ENCODE assay signal across 17 cellular contexts in the genomic region with DNA sequence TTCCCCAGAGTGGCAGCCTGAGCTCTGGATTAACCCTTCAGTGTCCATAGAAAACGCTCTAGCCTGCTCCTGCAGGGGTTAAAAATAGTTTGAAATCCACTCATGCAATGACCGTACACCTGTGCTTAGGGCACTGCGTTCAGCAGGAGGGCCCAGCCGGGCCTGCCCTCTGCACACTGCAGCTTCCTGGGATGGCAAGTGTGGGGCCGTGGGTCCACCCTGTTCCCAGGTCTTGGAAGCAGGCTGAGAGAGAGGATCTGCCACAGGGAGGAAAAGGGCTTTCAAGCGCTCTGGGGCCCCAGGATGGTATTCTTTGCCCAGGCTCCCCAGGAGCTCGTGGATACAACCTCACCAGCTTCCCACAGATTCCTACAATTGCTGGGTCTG. TPM values are rescaled to one million over a fixed set of nuclear protein-coding genes. Genes with fewer than 3 reads are reported as not detected.
DNase-seq lines count a peak whose midpoint lies in the region; ATAC-seq, FAIRE-seq and TF ChIP-seq lines count a peak whose summit lies in the region.
"Had no signal": no experiment of that assay in that cellular context is flagged by ENCODE, and none has a peak within 500 bp of the region (broad histone marks: within the 10 kb centered on the region; RNA-seq: fewer than 3 reads in every experiment).

No MANE protein-coding gene starts in this region.

- H3K27ac Mint-ChIP-seq in activated T-cell treated with anti-CD3 and anti-CD28 coated beads, Interleukin-2, amount 50 U/mL, for 24 hours, result peak overlapping the region; percentile 63
- H3K27ac Mint-ChIP-seq in chondrocyte (ENCODE audit: unreplicated experiment), result no peak overlapping the region

- H3K9ac ChIP-seq in H1 (replicated peaks in 1 of 4; ENCODE audit: extremely low read depth in 1 of 4, low read depth in 3 of 4, low read length in 3 of 4), result no peak overlapping the region

- H4K91ac ChIP-seq in H1 (replicated peaks; ENCODE audit: insufficient read length, low read length), result peak overlapping the region; percentile 44

- no peak overlapping the region for H2BK20ac ChIP-seq in H1 (ENCODE audit: low read length)

- WGBS in H1 (ENCODE audit: extremely low coverage in 1 of 2, insufficient coverage in 1 of 2, insufficient read length in 1 of 2, insufficient replicate concordance in 2 of 2, low coverage in 1 of 2, low lambda C conversion rate in 2 of 2, missing lambda C conversion rate in 1 of 2), 2 experiments, result 90% methylated on average over 7 of the region's 7 CpGs; no CpG with 5 or more reads in 1 of the 2 experiments
- WGBS in stomach, 5 donors, result 61 to 80% (median 72%) methylated on average over 3 to 7 of the region's 7 CpGs

- peaks cover 33% of the 10 kb centered on the region for H3K4me1 Mint-ChIP-seq in activated T-cell treated with anti-CD3 and anti-CD28 coated beads, Interleukin-2, amount 50 U/mL, for 24 hours (ENCODE audit: low read depth)
- peaks cover 16% of the 10 kb centered on the region for H3K4me1 Mint-ChIP-seq in chondrocyte (ENCODE audit: low read depth)

- H3K56ac ChIP-seq in H1 (replicated peaks; ENCODE audit: insufficient read length, low read depth, low read length), result no peak overlapping the region

- ATAC-seq in HG03378 (IDR thresholded peaks at IDR 0.05; ENCODE audit: unreplicated experiment) (peak; percentile 8), GM21529 (IDR thresholded peaks at IDR 0.05; ENCODE audit: unreplicated experiment) (no peak)
- ATAC-seq: HCT116 had no signal

- TF ChIP-seq POLR2A in H1 (IDR thresholded peaks at IDR 0.05; ENCODE audit: control extremely low read depth in 1 of 2, low read depth in 2 of 2, low read length in 2 of 2) (no peak), stomach (IDR thresholded peaks at IDR 0.05) (no peak)

- 0 out of 2 replicates have a peak overlapping the region, but pooled peaks have one; percentile 36 for H2BK15ac ChIP-seq in H1 (ENCODE audit: low read length)

- H3K14ac ChIP-seq in H1 (ENCODE audit: insufficient read length), result no peak overlapping the region

- H2BK12ac ChIP-seq in H1 (ENCODE audit: low read depth, low read length), result 0 out of 2 replicates have a peak overlapping the region, but pooled peaks have one; percentile 18

- peaks cover 6% of the 10 kb centered on the region for H3K9me3 Mint-ChIP-seq in activated T-cell treated with anti-CD3 and anti-CD28 coated beads, Interleukin-2, amount 50 U/mL, for 24 hours
- peaks cover 2% of the 10 kb centered on the region for H3K9me3 Mint-ChIP-seq in chondrocyte (ENCODE audit: low read depth)
- H3K9me3 Mint-ChIP-seq: activated T-cell treated with anti-CD3 and anti-CD28 coated beads, Interleukin-2, amount 50 U/mL, for 4 hours had no signal

- no peak overlapping the region for H3K4ac ChIP-seq in H1 (replicated peaks; ENCODE audit: insufficient read length, low read depth, low read length)

- DNase-seq in activated T-cell treated with anti-CD3 and anti-CD28 coated beads, Interleukin-2, amount 50 U/mL, for 24 hours, result no peak
- DNase-seq in activated T-cell treated with anti-CD3 and anti-CD28 coated beads, Interleukin-2, amount 50 U/mL, for 48 hours, result no peak
- no peak for DNase-seq in H1 (ENCODE audit: low read depth in 1 of 2, low spot score in 2 of 2)
- no peak for DNase-seq in stomach
- no peak for DNase-seq in HCEC 1CT
- DNase-seq in chondrocyte (ENCODE audit: low spot score), result no peak
- DNase-seq: ACHN, brain microvascular endothelial cell, DMS 273 treated with DMSO at 0.1 percent for 48 hours, NCI-H187 treated with DMSO at 0.1 percent for 48 hours, NCI-H82 had no signal

- CTCF ChIA-PET in H1 (lab: Charles Lee; ENCODE audit: partially characterized antibody), result no interaction called here

- H2BK5ac ChIP-seq in H1 (ENCODE audit: low read depth, low read length), result no peak overlapping the region

- H3K27me3 ChIP-seq in H1 (replicated peaks in 1 of 4; ENCODE audit: control insufficient read depth in 3 of 4, extremely low read depth in 1 of 4, insufficient read depth in 3 of 4, low read length in 3 of 4), result no peaks in the 10 kb centered on the region
- H3K27me3 ChIP-seq in stomach, result peaks cover 0 to 23% (median 4%) of the 10 kb centered on the region in 3 donors
- H3K27me3 ChIP-seq: brain microvascular endothelial cell had no signal

- FAIRE-seq in H1 (lab: Jason Lieb, UNC), result no peak

- no peaks in the 10 kb centered on the region for H3K36me3 Mint-ChIP-seq in activated T-cell treated with anti-CD3 and anti-CD28 coated beads, Interleukin-2, amount 50 U/mL, for 24 hours (ENCODE audit: low read depth)
- no peaks in the 10 kb centered on the region for H3K36me3 Mint-ChIP-seq in chondrocyte (ENCODE audit: low read depth)

- H3K27me3 Mint-ChIP-seq in activated T-cell treated with anti-CD3 and anti-CD28 coated beads, Interleukin-2, amount 50 U/mL, for 24 hours, result no peaks in the 10 kb centered on the region
- no peaks in the 10 kb centered on the region for H3K27me3 Mint-ChIP-seq in chondrocyte (ENCODE audit: low read depth)

- H4K20me1 ChIP-seq in H1 (replicated peaks in 1 of 2; ENCODE audit: control insufficient read depth in 1 of 2, insufficient read depth in 2 of 2, low read length in 2 of 2), result no peaks in the 10 kb centered on the region

- no peak for TF ChIP-seq EP300 in H1 (IDR thresholded peaks at IDR 0.05; ENCODE audit: borderline replicate concordance in 1 of 2, low read depth in 2 of 2, low read length in 2 of 2)
- no peak for TF ChIP-seq EP300 in stomach (IDR thresholded peaks at IDR 0.05)

- H3K4me2 ChIP-seq in H1 (ENCODE audit: insufficient read depth in 1 of 2, low read depth in 2 of 2, low read length in 2 of 2), result no peak overlapping the region
- H3K4me2 ChIP-seq: smooth muscle cell had no signal

- no peak overlapping the region for H3K27ac ChIP-seq in H1 (ENCODE audit: low read depth, low read length)
- H3K27ac ChIP-seq in stomach, result peak overlapping the region in 3 of 5 donors; percentile 21 to 36 (median 27)
- H3K27ac ChIP-seq: brain microvascular endothelial cell had no signal

- no peaks in the 10 kb centered on the region for H3K79me1 ChIP-seq in H1 (ENCODE audit: low read depth, low read length)

- H3K36me3 ChIP-seq in H1 (ENCODE audit: control insufficient read depth in 2 of 4, insufficient read depth in 4 of 4, low read length in 3 of 4) (no peaks in the 10 kb centered on the region), stomach (no peaks in the 10 kb centered on the region)
- H3K36me3 ChIP-seq: brain microvascular endothelial cell had no signal

- H4K8ac ChIP-seq in H1 (ENCODE audit: extremely low read depth, insufficient read depth, low read length), result no peak overlapping the region

- H2AK5ac ChIP-seq in H1 (ENCODE audit: low read depth, low read length), result no peak overlapping the region

- H3K23ac ChIP-seq in H1 (ENCODE audit: insufficient read length), result no peak overlapping the region

- TF ChIP-seq CTCF in H1 (IDR thresholded peaks at IDR 0.05; ENCODE audit: control extremely low read depth in 1 of 3, insufficient read depth in 1 of 3, low read depth in 1 of 3, low read length in 3 of 3) (no peak), stomach (IDR thresholded peaks at IDR 0.05) (no peak), chondrocyte (IDR thresholded peaks at IDR 0.05) (no peak)

- H3K4me3 Mint-ChIP-seq in activated T-cell treated with anti-CD3 and anti-CD28 coated beads, Interleukin-2, amount 50 U/mL, for 24 hours, result no peak overlapping the region
- H3K4me3 Mint-ChIP-seq in chondrocyte (ENCODE audit: unreplicated experiment), result no peak overlapping the region
- H3K4me3 Mint-ChIP-seq: activated T-cell treated with anti-CD3 and anti-CD28 coated beads, Interleukin-2, amount 50 U/mL, for 4 hours had no signal

- H3K18ac ChIP-seq in H1 (ENCODE audit: extremely low read depth, low read length), result no peak overlapping the region

- no peak for TF ChIP-seq RAD21 in H1 (IDR thresholded peaks at IDR 0.05 in 1 of 2, conservative IDR thresholded peaks at IDR 0.05 in 1 of 2; ENCODE audit: low read depth in 2 of 2, low read length in 2 of 2)

- POLR2A ChIA-PET in H1 (lab: Charles Lee; ENCODE audit: partially characterized antibody), result no interaction called here

- no peaks in the 10 kb centered on the region for H3K79me2 ChIP-seq in H1 (ENCODE audit: control insufficient read depth in 1 of 2, insufficient read depth in 2 of 2, low read length in 2 of 2)

- H3K4me1 ChIP-seq in H1 (replicated peaks in 1 of 4; ENCODE audit: control insufficient read depth in 3 of 4, insufficient read depth in 4 of 4, low read length in 3 of 4) (peaks cover 3 to 11% (median 4%) of the 10 kb centered on the region in 4 experiments; a peak in 4 of 7 replicates), stomach (peaks cover 0 to 35% (median 0%) of the 10 kb centered on the region in 4 donors)

- H2AFZ ChIP-seq in H1 (ENCODE audit: low read length), result no peak overlapping the region

- intact Hi-C loops in stomach (cut with DNase I; ENCODE audit: low total_unique reads), result no loop called here

- no peaks in the 10 kb centered on the region for H3K23me2 ChIP-seq in H1 (ENCODE audit: low read depth, low read length)

- H2BK120ac ChIP-seq in H1 (replicated peaks; ENCODE audit: low read depth, low read length), result no peak overlapping the region

- no peak overlapping the region for H3K4me3 ChIP-seq in H1 (ENCODE audit: extremely low read depth in 1 of 4, insufficient read depth in 2 of 4, low read depth in 3 of 4, low read length in 4 of 4)
- no peak overlapping the region for H3K4me3 ChIP-seq in stomach
- H3K4me3 ChIP-seq: lung, smooth muscle cell had no signal

- H4K5ac ChIP-seq in H1 (ENCODE audit: insufficient read length, low read depth, low read length), result no peak overlapping the region

- H3K9me3 ChIP-seq in H1 (ENCODE audit: insufficient read depth in 2 of 2, low read depth in 1 of 2, low read length in 1 of 2) (peaks cover 6 to 8% of the 10 kb centered on the region in 2 experiments; a peak in 2 of 4 replicates), stomach (peaks cover 0 to 13% (median 8%) of the 10 kb centered on the region in 4 donors)

RNA-seq across cellular contexts. Expression of gene S100B, which starts 1.5 kb away (rescaled TPM):
- total RNA-seq in H1 (2021; fragmentation: NEBNext Ultra II Directional; extraction: Animal tissue kit (Norgen Biotek cat#: 25700)), result 0.38 and 0.69 TPM in 2 replicates
- polyA plus RNA-seq in H1 (2011; rRNA removed) (0.36 and 0.47 TPM in 2 replicates), stomach (10 to 100 TPM in 1 of 3 donors, 1 to 10 TPM in 2; 7.0 to 13.7 (median 9.1) TPM)
- 0.66 TPM for polyA plus RNA-seq in H1 (2011; cell fraction: cytosol; rRNA removed)
- polyA plus RNA-seq in H1 (2011; cell fraction: nucleus; rRNA removed), result 0.19 TPM
- 0.23 to 1.3 TPM (median 0.77 TPM) in 4 replicates for polyA plus RNA-seq in H1 (2012, experiment 1 of 2)
- polyA plus RNA-seq in H1 (2012, experiment 2 of 2), result not detected
- polyA plus RNA-seq in H1 (2013, experiment 1 of 2), result 0.63 TPM
- polyA plus RNA-seq in H1 (2013, experiment 2 of 2), result 0.55 TPM
- 0.38 TPM in 1 of 2 replicates, not detected in the other for polyA minus RNA-seq in H1 (2011; rRNA and poly(A)+ RNA removed)
- polyA minus RNA-seq in H1 (2011; cell fraction: cytosol; rRNA and poly(A)+ RNA removed), result not detected
- polyA minus RNA-seq in H1 (2011; cell fraction: nucleus; rRNA and poly(A)+ RNA removed), result 0.80 TPM
- total RNA-seq in stomach (10 to 100 TPM in 1 of 5 donors, 1 to 10 TPM in 3, not detected in 1; 1.8 to 18.4 (median 6.2) TPM), chondrocyte (0.41 TPM in 1 of 3 replicates, not detected in the others)
- total RNA-seq: smooth muscle cell had no signal
- polyA plus RNA-seq: smooth muscle cell had no signal

RNA-seq across cellular contexts. Expression of gene PRMT2, which starts 29.1 kb away (rescaled TPM):
- total RNA-seq in H1 (2021; fragmentation: NEBNext Ultra II Directional; extraction: Animal tissue kit (Norgen Biotek cat#: 25700)), result 45.8 and 47.2 TPM in 2 replicates
- polyA plus RNA-seq in H1 (2011; rRNA removed), result 59.2 and 72.2 TPM in 2 replicates
- polyA plus RNA-seq in H1 (2011; cell fraction: cytosol; rRNA removed), result 80.9 TPM
- polyA plus RNA-seq in H1 (2011; cell fraction: nucleus; rRNA removed), result 94.3 TPM
- polyA plus RNA-seq in H1 (2012, experiment 1 of 2), result 48.7 to 64.9 TPM (median 59.2 TPM) in 4 replicates
- 20.8 TPM for polyA plus RNA-seq in H1 (2012, experiment 2 of 2)
- 27.6 TPM for polyA plus RNA-seq in H1 (2013, experiment 1 of 2)
- polyA plus RNA-seq in H1 (2013, experiment 2 of 2), result 27.7 TPM
- polyA minus RNA-seq in H1 (2011; rRNA and poly(A)+ RNA removed), result 55.1 and 56.6 TPM in 2 replicates
- 16.7 TPM for polyA minus RNA-seq in H1 (2011; cell fraction: cytosol; rRNA and poly(A)+ RNA removed)
- polyA minus RNA-seq in H1 (2011; cell fraction: nucleus; rRNA and poly(A)+ RNA removed), result 34.1 TPM
- total RNA-seq in stomach, result 10 to 100 TPM; 18.7 to 85.0 (median 48.8) TPM
- 10 to 100 TPM; 63.8 to 75.5 (median 63.9) TPM for polyA plus RNA-seq in stomach
- 122 to 129 TPM (median 128 TPM) in 3 replicates for total RNA-seq in chondrocyte
